ENCODE assay signal across 8 cellular contexts in the genomic region with DNA sequence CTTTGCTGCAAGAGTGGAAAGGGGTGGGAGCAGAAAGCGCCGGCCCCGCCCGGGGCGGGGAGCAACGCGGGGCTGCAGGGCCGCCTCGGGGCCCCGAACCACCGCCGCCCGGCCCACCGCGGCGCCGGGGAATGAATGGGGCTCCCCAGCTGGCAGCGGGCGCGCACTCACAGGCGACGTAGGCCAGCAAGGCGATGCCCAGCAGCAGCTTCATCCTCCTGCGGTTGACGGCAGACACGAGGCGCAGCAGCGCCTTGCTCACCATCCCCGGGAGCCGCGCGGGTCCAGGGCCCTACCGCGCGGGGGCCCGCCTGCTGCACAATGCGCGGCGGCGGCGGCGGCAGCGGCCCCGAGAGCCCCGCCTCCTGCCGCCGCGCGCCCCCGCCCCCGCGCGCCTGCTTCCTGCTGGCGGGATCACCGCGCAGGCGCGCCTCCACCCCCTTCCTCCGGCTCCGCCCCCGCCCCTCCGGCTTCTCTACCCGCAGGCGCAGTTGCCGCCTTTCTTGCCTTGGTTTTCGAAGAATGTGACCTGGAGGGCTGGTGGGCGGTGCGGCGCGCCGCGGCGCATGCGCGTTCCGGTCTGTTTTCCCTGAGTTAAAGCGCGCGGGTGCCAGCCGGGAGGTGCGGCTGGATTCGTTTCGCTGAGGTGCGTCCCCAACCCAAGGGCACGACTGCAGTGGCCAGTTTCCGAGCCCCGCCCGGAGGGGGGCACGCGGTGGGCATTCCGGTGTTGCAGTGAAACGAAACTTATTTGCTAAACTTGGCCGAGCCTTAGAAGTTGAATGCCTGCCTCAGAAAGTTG.
DNase-seq lines count a peak whose midpoint lies in the region; FAIRE-seq and TF ChIP-seq lines count a peak whose summit lies in the region.

A gene (minus strand): TSS at position 325 of the 802 bp plus-strand sequence. CDS start 60 bp downstream, at position 265.

- DNase-seq in EH (ENCODE audit: low read depth) (peak; percentile 97), H54 (ENCODE audit: insufficient read length, low spot score) (peak; percentile 93), fibroblast of pulmonary artery (ENCODE audit: low read depth) (peak; percentile 98)
- DNase-seq in activated effector memory CD4-positive, alpha-beta T cell treated with Interleukin-2 at 50 U/mL for 16 hours = peak; percentile 99

- H3K36me3 Mint-ChIP-seq in nephron (ENCODE audit: low read depth) = no peaks in the 10 kb centered on the region
- peaks cover 15% of the 10 kb centered on the region for H3K36me3 Mint-ChIP-seq in stimulated activated naive CD8-positive, alpha-beta T cell treated with anti-CD3 and anti-CD28 coated beads, Interleukin-15, Interleukin-2, amounts not matched to agents 100 ng/mL and 50 ng/mL, for 24 hours (ENCODE audit: low read depth)

- H3F3A ChIP-seq in Loucy (ENCODE audit: low read depth) = no peaks in the 10 kb centered on the region

- no peak for FAIRE-seq in H54 (lab: Jason Lieb, UNC)

- H3K4me1 ChIP-seq in Loucy (ENCODE audit: insufficient read depth, low read length, poor library complexity, severe bottlenecking) = peaks cover 44% of the 10 kb centered on the region

- H3K9me2 ChIP-seq in Loucy (replicated peaks; ENCODE audit: low read depth, low read length) = no peaks in the 10 kb centered on the region

- no peaks in the 10 kb centered on the region for H3K9me3 ChIP-seq in Loucy (ENCODE audit: insufficient read depth, low read depth, low read length)

- peaks cover 8% of the 10 kb centered on the region for H3K27me3 Mint-ChIP-seq in nephron (ENCODE audit: low read depth)
- no peaks in the 10 kb centered on the region for H3K27me3 Mint-ChIP-seq in stimulated activated naive CD8-positive, alpha-beta T cell treated with anti-CD3 and anti-CD28 coated beads, Interleukin-15, Interleukin-2, amounts not matched to agents 100 ng/mL and 50 ng/mL, for 24 hours

- H3K27me3 ChIP-seq in Loucy (ENCODE audit: insufficient read depth, low read length, poor library complexity, severe bottlenecking) = no peaks in the 10 kb centered on the region

- H3K9ac ChIP-seq in Loucy (ENCODE audit: low read depth, low read length, poor library complexity, severe bottlenecking) = peak within 1 kb of the TSS; percentile 78

- peak within 1 kb of the TSS; percentile 87 to 89 (median 88) for H3K4me3 Mint-ChIP-seq in nephron
- H3K4me3 Mint-ChIP-seq in stimulated activated naive CD8-positive, alpha-beta T cell treated with anti-CD3 and anti-CD28 coated beads, Interleukin-15, Interleukin-2, amounts not matched to agents 100 ng/mL and 50 ng/mL, for 24 hours = peak within 1 kb of the TSS; percentile 87

- TF ChIP-seq POLR2A in H54 (IDR thresholded peaks at IDR 0.05; ENCODE audit: low read depth, low read length) (peak; percentile 83), Raji (IDR thresholded peaks at IDR 0.05; ENCODE audit: insufficient read depth, low read depth, low read length) (peak; percentile 83)

- peaks cover 30% of the 10 kb centered on the region for H4K20me1 ChIP-seq in Loucy (ENCODE audit: insufficient read depth, low read length, poor library complexity, severe bottlenecking)

- H3K9me3 Mint-ChIP-seq in nephron = no peaks in the 10 kb centered on the region
- no peaks in the 10 kb centered on the region for H3K9me3 Mint-ChIP-seq in stimulated activated naive CD8-positive, alpha-beta T cell treated with anti-CD3 and anti-CD28 coated beads, Interleukin-15, Interleukin-2, amounts not matched to agents 100 ng/mL and 50 ng/mL, for 24 hours

- no peak for TF ChIP-seq CTCF in Loucy (conservative IDR thresholded peaks at IDR 0.05; ENCODE audit: low read length)
- TF ChIP-seq CTCF in fibroblast of pulmonary artery (IDR thresholded peaks at IDR 0.05; ENCODE audit: low read length, missing control alignments) = no peak
- TF ChIP-seq CTCF in nephron (IDR thresholded peaks at IDR 0.05; ENCODE audit: unreplicated experiment in 3 of 3) = no peak

- peak within 1 kb of the TSS; percentile 81 for H2AFZ ChIP-seq in Loucy (ENCODE audit: low read length)

- H3K4me3 ChIP-seq in Loucy (ENCODE audit: low read length, poor library complexity, severe bottlenecking) = peak within 1 kb of the TSS; percentile 87
- peak within 1 kb of the TSS; percentile 90 for H3K4me3 ChIP-seq in fibroblast of pulmonary artery (replicated peaks; ENCODE audit: low read depth, low read length)

- H3K36me3 ChIP-seq in Loucy (ENCODE audit: insufficient read depth, low read length) = no peaks in the 10 kb centered on the region

- peak within 1 kb of the TSS; percentile 49 to 80 (median 78) for H3K27ac Mint-ChIP-seq in nephron
- peak within 1 kb of the TSS; percentile 86 for H3K27ac Mint-ChIP-seq in stimulated activated naive CD8-positive, alpha-beta T cell treated with anti-CD3 and anti-CD28 coated beads, Interleukin-15, Interleukin-2, amounts not matched to agents 100 ng/mL and 50 ng/mL, for 24 hours

- peaks cover 44% of the 10 kb centered on the region for H3K79me2 ChIP-seq in Loucy (ENCODE audit: insufficient read depth, low read length)

- H3K4me1 Mint-ChIP-seq in nephron = peaks cover 55% of the 10 kb centered on the region
- H3K4me1 Mint-ChIP-seq in stimulated activated naive CD8-positive, alpha-beta T cell treated with anti-CD3 and anti-CD28 coated beads, Interleukin-15, Interleukin-2, amounts not matched to agents 100 ng/mL and 50 ng/mL, for 24 hours (ENCODE audit: low read depth) = peaks cover 49% of the 10 kb centered on the region

- peak within 1 kb of the TSS; percentile 93 for H3K4me2 ChIP-seq in Loucy (ENCODE audit: low read depth, low read length, poor library complexity, severe bottlenecking)

Comparison
In these comparisons a context has a peak if more than half of its experiments do, and no peak if none do; other contexts are left out.
1. Peak in every context shown above with its lines: DNase-seq and H3K4me3 ChIP-seq.